In the genomic region with DNA sequence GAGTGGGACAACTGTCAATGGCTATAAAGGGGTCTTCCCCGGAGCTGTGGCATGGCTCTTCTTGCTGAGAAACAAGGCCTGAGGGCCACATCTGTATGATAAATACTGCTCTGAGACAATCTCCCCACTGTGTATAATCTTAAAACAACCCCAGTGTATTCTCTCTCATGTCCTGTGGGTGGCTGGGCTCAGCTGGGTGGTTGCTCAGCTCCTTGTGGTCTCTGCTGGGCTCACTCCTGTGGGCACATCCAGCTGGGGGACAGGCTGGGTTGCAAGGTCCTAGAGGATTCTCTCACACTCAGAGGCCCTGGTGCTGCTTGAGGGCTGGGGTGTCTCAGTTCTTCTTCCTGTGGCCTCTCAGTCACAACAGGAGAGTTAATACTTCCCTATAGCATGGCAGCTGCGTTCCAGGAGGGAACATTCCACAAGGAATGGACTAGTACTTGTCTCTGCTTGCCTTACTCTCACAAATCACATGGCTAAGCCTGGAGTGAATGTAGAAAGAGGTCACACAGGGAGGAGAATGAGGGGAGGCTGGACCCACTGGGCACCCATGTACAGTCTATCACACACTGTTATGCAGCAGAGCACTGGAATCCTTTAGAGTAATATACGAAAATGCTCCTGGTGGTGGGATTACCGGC, we compare ENCODE assay signal across 23 cellular contexts.
"Had no signal": no experiment of that assay in that cellular context is flagged by ENCODE, and none has a peak within 500 bp of the region (broad histone marks: within the 10 kb centered on the region; RNA-seq: fewer than 3 reads in every experiment).

No MANE protein-coding gene starts in this region.

- H3K27ac ChIP-seq: foreskin keratinocyte, parathyroid adenoma, psoas muscle, testis, tibial nerve, upper lobe of right lung, vagina had no signal

- H3K9me3 ChIP-seq: psoas muscle, testis, upper lobe of right lung, vagina had no signal

- FAIRE-seq: endometrium had no signal

- H3K27me3 ChIP-seq: foreskin keratinocyte, spleen, testis, tibial nerve, upper lobe of right lung, vagina had no signal

- H3K4me1 ChIP-seq: foreskin keratinocyte, psoas muscle, testis, upper lobe of right lung had no signal

- DNase-seq: cortex of kidney; effector memory CD4-positive, alpha-beta T cell; immature natural killer cell; left cardiac atrium; left ventricle myocardium superior; mesendoderm; naive B cell; psoas muscle; retina; spleen; stimulated activated CD4-positive, alpha-beta T cell treated with anti-CD3 and anti-CD28 coated beads, Interleukin-2, amount 100 ng/mL, for 24 hours; stimulated activated CD4-positive, alpha-beta T cell treated with anti-CD3 and anti-CD28 coated beads, Interleukin-4, amount 100 ng/mL, for 4 hours; stimulated activated naive B cell treated with anti-CD40 and anti-IgM and Interleukin-4, amounts not matched to agents 10 μg/mL and 1 μg/mL and 100 μg/mL, for 72 hours; stimulated activated naive CD8-positive, alpha-beta T cell treated with anti-CD3 and anti-CD28 coated beads, Interleukin-15, amount 100 ng/mL, for 72 hours; testis; upper lobe of right lung had no signal

- ATAC-seq: foreskin keratinocyte; left cardiac atrium; left ventricle myocardium superior; psoas muscle; sciatic nerve; stimulated activated naive B cell treated with anti-CD40 and anti-IgM and Interleukin-4, amounts not matched to agents 10 μg/mL and 1 μg/mL and 100 μg/mL, for 72 hours; stimulated activated naive CD8-positive, alpha-beta T cell treated with anti-CD3 and anti-CD28 coated beads, Interleukin-15, amount 100 ng/mL, for 72 hours; upper lobe of right lung had no signal

- H3K4me3 ChIP-seq: lung, psoas muscle, spleen, testis, tibial nerve, upper lobe of right lung, vagina had no signal

- H3K36me3 ChIP-seq: spleen, tibial nerve, upper lobe of right lung, vagina had no signal
